ENCODE assay signal across 8 cellular contexts in genomic region chr17:17141860-17142552, GRCh38.
DNase-seq lines count a peak whose midpoint lies in the region; ATAC-seq and TF ChIP-seq lines count a peak whose summit lies in the region.

No MANE protein-coding gene starts in this region.

- ATAC-seq in HG03280 (IDR thresholded peaks at IDR 0.05; ENCODE audit: unreplicated experiment) (no peak), HG03354 (IDR thresholded peaks at IDR 0.05; ENCODE audit: poor library complexity, severe bottlenecking, unreplicated experiment) (no peak), GM18502 (IDR thresholded peaks at IDR 0.05; ENCODE audit: poor library complexity, unreplicated experiment) (no peak)

- CTCF ChIA-PET in GM10248 (lab: Yijun Ruan, JAX): interaction anchor here (0.7 to 4.0 kb wide), 21 partner anchors 11 to 499 kb away, joined by 3 to 22 read pairs (median 4); no protein-coding TSS in a partner anchor

- no peak overlapping the region for H3K4me2 ChIP-seq in parathyroid adenoma (ENCODE audit: low read length)

- DNase-seq in GM10248 (ENCODE audit: extremely low spot score) (peak; percentile 58), NOMO-1 (lab: John Stamatoyannopoulos, UW; ENCODE audit: unreplicated experiment in 2 of 2) (peak; percentile 14 to 32), foreskin fibroblast (peak; percentile 37 to 87)
- DNase-seq in activated naive CD4-positive, alpha-beta T cell (lab: John Stamatoyannopoulos, UW): peak in 3 of 4 experiments; percentile 11 to 40 (median 21)

- no peaks in the 10 kb centered on the region for H3K36me3 ChIP-seq in parathyroid adenoma (ENCODE audit: control insufficient read depth, insufficient read depth, low read length)

- H3K27me3 ChIP-seq in parathyroid adenoma (ENCODE audit: control insufficient read depth, insufficient read depth, low read length): no peaks in the 10 kb centered on the region

- no peak overlapping the region for H2AFZ ChIP-seq in parathyroid adenoma

- POLR2A ChIA-PET in GM10248 (lab: Yijun Ruan, JAX): no interaction called here

- TF ChIP-seq CTCF in GM10248 (IDR thresholded peaks at IDR 0.05; ENCODE audit: control extremely low read depth, extremely low read depth, low read depth, missing control alignments): peak; percentile 30
- TF ChIP-seq CTCF in foreskin fibroblast (IDR thresholded peaks at IDR 0.05; ENCODE audit: low read depth, low read length): peak; percentile 94
- TF ChIP-seq CTCF in parathyroid adenoma (IDR thresholded peaks at IDR 0.05): peak; percentile 58

- H3K4me3 ChIP-seq in foreskin fibroblast (ENCODE audit: low read depth in 1 of 2, low read length in 2 of 2): no peak overlapping the region
- no peak overlapping the region for H3K4me3 ChIP-seq in parathyroid adenoma (ENCODE audit: low read depth, low read length)

- H3K9ac ChIP-seq in parathyroid adenoma: no peak overlapping the region

- H3K27ac ChIP-seq in parathyroid adenoma: no peak overlapping the region

- no peaks in the 10 kb centered on the region for H3K79me2 ChIP-seq in parathyroid adenoma

- no peaks in the 10 kb centered on the region for H3K4me1 ChIP-seq in parathyroid adenoma

- no peaks in the 10 kb centered on the region for H3K9me3 ChIP-seq in parathyroid adenoma (ENCODE audit: control insufficient read depth, low read length)

Comparison
In these comparisons a context has a peak if more than half of its experiments do, and no peak if none do; other contexts are left out.
1. CTCF ChIP-seq: peak in every context shown above with its lines; median percentile 94 in foreskin fibroblast; 58 in parathyroid adenoma; 30 in GM10248.